8 cellular contexts compared by ENCODE assay signal in the genomic region with DNA sequence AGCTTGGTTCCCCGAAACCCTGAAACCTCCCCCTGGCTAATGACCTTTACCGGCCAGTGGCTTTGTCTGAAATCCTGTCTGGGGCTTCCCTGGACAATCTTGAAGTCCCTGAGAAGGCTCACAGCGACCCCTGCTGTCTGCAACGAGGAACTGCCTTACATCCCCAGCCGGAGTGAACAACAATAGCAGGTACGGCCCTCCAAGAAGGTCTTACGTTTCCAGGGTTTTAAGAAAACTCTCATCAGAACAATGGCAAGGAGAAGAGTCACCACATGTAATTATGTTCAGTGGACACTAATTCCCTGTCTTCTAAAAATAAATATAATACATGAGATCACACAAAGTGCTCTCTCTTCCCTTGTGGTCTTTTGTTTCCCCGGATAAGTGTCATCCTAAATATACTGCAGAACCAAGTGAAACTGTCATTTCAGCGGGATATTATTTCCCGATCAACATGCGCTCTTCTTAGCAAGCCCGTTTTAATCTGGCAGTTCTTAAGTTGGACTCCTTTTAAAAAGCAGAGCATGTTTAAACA. TPM values are rescaled to one million over a fixed set of nuclear protein-coding genes. Genes with fewer than 3 reads are reported as not detected.
A peak's percentile ranks its signal among the peaks of the same experiment; 100 is the strongest.
DNase-seq lines count a peak whose midpoint lies in the region; ATAC-seq and TF ChIP-seq lines count a peak whose summit lies in the region.

No MANE protein-coding gene starts in this region.

- POLR2A ChIA-PET in IMR-90 (lab: Charles Lee; ENCODE audit: unreplicated experiment) (no interaction called here), PC-9 (lab: Charles Lee; ENCODE audit: unreplicated experiment) (no interaction called here)

- no peak overlapping the region for H2BK120ac ChIP-seq in IMR-90 (ENCODE audit: low read depth, low read length)

- H3K18ac ChIP-seq in IMR-90 (ENCODE audit: low read depth, low read length), result no peak overlapping the region

- H3K4me3 ChIP-seq in IMR-90 (ENCODE audit: insufficient read depth, low read depth, low read length), result no peak overlapping the region
- no peak overlapping the region for H3K4me3 ChIP-seq in PC-9
- no peak overlapping the region for H3K4me3 ChIP-seq in foreskin fibroblast (ENCODE audit: low read depth in 1 of 2, low read length in 2 of 2)

- dilution Hi-C loops in IMR-90 (cut with HindIII; ENCODE audit: low sequenced_read_pairs, unreplicated experiment), result no loop called here

- H3K9me3 ChIP-seq in IMR-90 (ENCODE audit: control insufficient read depth, insufficient read depth, low read length) (no peaks in the 10 kb centered on the region), PC-9 (ENCODE audit: insufficient read depth, low read depth) (no peaks in the 10 kb centered on the region)

- no peaks in the 10 kb centered on the region for H3K9me1 ChIP-seq in IMR-90 (ENCODE audit: insufficient read depth, low read length)

- H3K9me2 ChIP-seq in PC-9 (ENCODE audit: insufficient read depth), result no peaks in the 10 kb centered on the region

- H3K9ac ChIP-seq in IMR-90 (ENCODE audit: low read depth, low read length), result no peak overlapping the region

- no peak overlapping the region for H3K4me3 Mint-ChIP-seq in activated T-helper 1 cell treated with anti-CD3 and anti-CD28 coated beads, Interleukin-12 subunit alpha, Interleukin-12 subunit beta, Interleukin-2, Interleukin-4 antibody, amounts not matched to agents 30 ng/mL and 10 ng/mL and 1 ng/mL, durations not matched to agents 14 hours and 24 hours and 36 hours
- no peak overlapping the region for H3K4me3 Mint-ChIP-seq in type B pancreatic cell

- H2AFZ ChIP-seq in IMR-90 (replicated peaks; ENCODE audit: low read length, poor library complexity) (peak overlapping the region; percentile 70), PC-9 (no peak overlapping the region)

- no peak overlapping the region for H2BK15ac ChIP-seq in IMR-90 (ENCODE audit: low read depth, low read length)

- H2AK9ac ChIP-seq in IMR-90 (replicated peaks; ENCODE audit: low read depth, low read length, poor library complexity), result peak overlapping the region; percentile 74

- no peak overlapping the region for H3K23ac ChIP-seq in IMR-90 (ENCODE audit: low read depth, low read length)

- no peak overlapping the region for H3K14ac ChIP-seq in IMR-90 (replicated peaks; ENCODE audit: low read depth, low read length)

- H3K36me3 Mint-ChIP-seq in activated T-helper 1 cell treated with anti-CD3 and anti-CD28 coated beads, Interleukin-12 subunit alpha, Interleukin-12 subunit beta, Interleukin-2, Interleukin-4 antibody, amounts not matched to agents 30 ng/mL and 10 ng/mL and 1 ng/mL, durations not matched to agents 14 hours and 24 hours and 36 hours (ENCODE audit: low read depth), result peaks cover 19% of the 10 kb centered on the region
- H3K36me3 Mint-ChIP-seq in type B pancreatic cell, result peaks cover 4% of the 10 kb centered on the region

- no peaks in the 10 kb centered on the region for H3K79me1 ChIP-seq in IMR-90 (ENCODE audit: low read depth in 1 of 2, low read length in 2 of 2)

- peak; percentile 96 for TF ChIP-seq CTCF in IMR-90 (conservative IDR thresholded peaks at IDR 0.05; ENCODE audit: low read depth, low read length)
- TF ChIP-seq CTCF in PC-9 (conservative IDR thresholded peaks at IDR 0.05), result peak; percentile 94
- peak; percentile 94 for TF ChIP-seq CTCF in foreskin fibroblast (IDR thresholded peaks at IDR 0.05; ENCODE audit: low read depth, low read length)
- TF ChIP-seq CTCF in type B pancreatic cell (conservative IDR thresholded peaks at IDR 0.05), result peak; percentile 96

- H4K91ac ChIP-seq in IMR-90 (ENCODE audit: insufficient read depth, low read depth, low read length), result no peak overlapping the region

- no peak overlapping the region for H2BK20ac ChIP-seq in IMR-90 (ENCODE audit: low read depth, low read length)

- no peaks in the 10 kb centered on the region for H3K27me3 Mint-ChIP-seq in activated T-helper 1 cell treated with anti-CD3 and anti-CD28 coated beads, Interleukin-12 subunit alpha, Interleukin-12 subunit beta, Interleukin-2, Interleukin-4 antibody, amounts not matched to agents 30 ng/mL and 10 ng/mL and 1 ng/mL, durations not matched to agents 14 hours and 24 hours and 36 hours (ENCODE audit: insufficient read depth)
- no peaks in the 10 kb centered on the region for H3K27me3 Mint-ChIP-seq in type B pancreatic cell

- H3K9me3 Mint-ChIP-seq in activated T-helper 1 cell treated with anti-CD3 and anti-CD28 coated beads, Interleukin-12 subunit alpha, Interleukin-12 subunit beta, Interleukin-2, Interleukin-4 antibody, amounts not matched to agents 30 ng/mL and 10 ng/mL and 1 ng/mL, durations not matched to agents 14 hours and 24 hours and 36 hours, result no peaks in the 10 kb centered on the region
- H3K9me3 Mint-ChIP-seq in type B pancreatic cell, result no peaks in the 10 kb centered on the region

- no peak overlapping the region for H3K27ac Mint-ChIP-seq in activated T-helper 1 cell treated with anti-CD3 and anti-CD28 coated beads, Interleukin-12 subunit alpha, Interleukin-12 subunit beta, Interleukin-2, Interleukin-4 antibody, amounts not matched to agents 30 ng/mL and 10 ng/mL and 1 ng/mL, durations not matched to agents 14 hours and 24 hours and 36 hours
- H3K27ac Mint-ChIP-seq in type B pancreatic cell, result no peak overlapping the region

- peak; percentile 95 for TF ChIP-seq RAD21 in IMR-90 (IDR thresholded peaks at IDR 0.05; ENCODE audit: low read length)

- CTCF ChIA-PET in IMR-90 (lab: Yijun Ruan, JAX), result interaction anchor here (0.9 kb wide), 1 partner anchor 451 kb away, joined by 7 read pairs; no protein-coding TSS in a partner anchor
- CTCF ChIA-PET in PC-9 (lab: Charles Lee), result interaction anchor here (0.6 kb wide), 2 partner anchors 132 to 505 kb away, joined by 3 to 7 read pairs; no protein-coding TSS in a partner anchor

- no peak overlapping the region for H2AK5ac ChIP-seq in IMR-90 (ENCODE audit: low read depth, low read length)

- no peak overlapping the region for H4K8ac ChIP-seq in IMR-90 (ENCODE audit: low read depth in 2 of 2, low read length in 2 of 2)

- no peak overlapping the region for H4K5ac ChIP-seq in IMR-90 (ENCODE audit: low read depth, low read length)

- H3K27me3 ChIP-seq in IMR-90 (ENCODE audit: control insufficient read depth, insufficient read depth, low read length), result no peaks in the 10 kb centered on the region
- H3K27me3 ChIP-seq in PC-9 (ENCODE audit: insufficient read depth, low read depth), result no peaks in the 10 kb centered on the region

- no peak overlapping the region for H3K4ac ChIP-seq in IMR-90 (ENCODE audit: low read depth, low read length)

- DNase-seq in ELF-1 (ENCODE audit: low read depth, low spot score), result peak; percentile 90
- DNase-seq in IMR-90, result peak; percentile 70
- peak; percentile 44 to 70 for DNase-seq in PC-9
- DNase-seq in activated T-helper 1 cell treated with anti-CD3 and anti-CD28 coated beads, Interleukin-12 subunit alpha, Interleukin-12 subunit beta, Interleukin-2, Interleukin-4 antibody, amounts not matched to agents 30 ng/mL and 10 ng/mL and 1 ng/mL, durations not matched to agents 14 hours and 24 hours and 36 hours (ENCODE audit: low spot score), result peak; percentile 15
- DNase-seq in foreskin fibroblast, result peak; percentile 53 to 87
- DNase-seq in nucleus accumbens (lab: John Stamatoyannopoulos, UW), result peak in 48 of 56 donors; percentile 4 to 85 (median 53)
- DNase-seq in type B pancreatic cell (ENCODE audit: extremely low spot score, unreplicated experiment), result peak; percentile 80
- no peak for DNase-seq in GDM1 (lab: John Stamatoyannopoulos, UW)

- H3K4me1 Mint-ChIP-seq in activated T-helper 1 cell treated with anti-CD3 and anti-CD28 coated beads, Interleukin-12 subunit alpha, Interleukin-12 subunit beta, Interleukin-2, Interleukin-4 antibody, amounts not matched to agents 30 ng/mL and 10 ng/mL and 1 ng/mL, durations not matched to agents 14 hours and 24 hours and 36 hours (ENCODE audit: low read depth), result no peaks in the 10 kb centered on the region
- peaks cover 9% of the 10 kb centered on the region for H3K4me1 Mint-ChIP-seq in type B pancreatic cell (ENCODE audit: unreplicated experiment)

- no peak overlapping the region for H3K4me2 ChIP-seq in IMR-90 (ENCODE audit: low read depth, low read length)
- H3K4me2 ChIP-seq in PC-9, result no peak overlapping the region

- no peak overlapping the region for H3K56ac ChIP-seq in IMR-90 (ENCODE audit: extremely low read depth, insufficient read depth, low read length)

- BruUV-seq in IMR-90 (replicated peaks; lab: Mats Ljungman, UMichigan) (no TSS peak), PC-9 (replicated peaks; lab: Mats Ljungman, UMichigan) (no TSS peak)

- ATAC-seq in IMR-90 (ENCODE audit: low read depth), result peak; percentile 94

- no peaks in the 10 kb centered on the region; the same call in 1 of the 2 replicates for H4K20me1 ChIP-seq in IMR-90 (ENCODE audit: insufficient read depth, low read length)
- H4K20me1 ChIP-seq in PC-9 (ENCODE audit: insufficient read depth), result 0 out of 2 replicates have a peak, but pooled peaks cover 9% of the 10 kb centered on the region

- no peak overlapping the region for H2BK5ac ChIP-seq in IMR-90 (ENCODE audit: low read depth, low read length, poor library complexity, severe bottlenecking)

- in situ Hi-C loops in IMR-90 (cut with MboI; ENCODE audit: low sequenced_read_pairs), result loop anchor here (5.0 to 10.0 kb wide), 2 partner anchors 451 to 598 kb away; no protein-coding TSS in a partner anchor

- intact Hi-C loops in IMR-90 (cut with micrococcal nuclease), result loop anchor here (1.0 to 5.0 kb wide), 5 partner anchors 266 to 716 kb away; no protein-coding TSS in a partner anchor
- intact Hi-C loops in PC-9 (cut with micrococcal nuclease; ENCODE audit: unreplicated experiment), result loop anchor here (1.0 to 5.0 kb wide), 8 partner anchors 151 to 920 kb away; no protein-coding TSS in a partner anchor
- intact Hi-C loops in activated T-helper 1 cell treated with anti-CD3 and anti-CD28 coated beads, Interleukin-12 subunit alpha, Interleukin-12 subunit beta, Interleukin-2, Interleukin-4 antibody, amounts not matched to agents 30 ng/mL and 10 ng/mL and 1 ng/mL, durations not matched to agents 14 hours and 24 hours and 36 hours (cut with micrococcal nuclease), result loop anchor here (1.0 kb wide), 1 partner anchor 451 kb away; no protein-coding TSS in a partner anchor

- no peaks in the 10 kb centered on the region for H3K4me1 ChIP-seq in IMR-90 (ENCODE audit: control insufficient read depth, insufficient read depth, low read length)
- no peaks in the 10 kb centered on the region for H3K4me1 ChIP-seq in PC-9 (replicated peaks; ENCODE audit: insufficient read depth)

- 57% methylated on average over 4 of the region's 12 CpGs; no CpG with 5 or more reads in 1 of the 2 experiments for WGBS in IMR-90 (ENCODE audit: extremely low coverage in 2 of 2, insufficient read length in 1 of 2), 2 experiments

- H3K79me2 ChIP-seq in PC-9 (ENCODE audit: low read depth), result no peaks in the 10 kb centered on the region

- H3K27ac ChIP-seq in IMR-90 (ENCODE audit: insufficient read depth, low read length) (no peak overlapping the region), PC-9 (no peak overlapping the region)

- H3F3A ChIP-seq in PC-9 (ENCODE audit: insufficient read depth, low read depth), result no peaks in the 10 kb centered on the region

- TF ChIP-seq POLR2A in IMR-90 (IDR thresholded peaks at IDR 0.05; ENCODE audit: low read depth, low read length), result no peak; the same call in 1 of the 2 replicates

- peaks cover 17% of the 10 kb centered on the region for H3K36me3 ChIP-seq in IMR-90 (ENCODE audit: control insufficient read depth, insufficient read depth, low read length)
- H3K36me3 ChIP-seq in PC-9 (ENCODE audit: low read depth), result no peaks in the 10 kb centered on the region

RNA-seq across cellular contexts. Expression of gene RBM19, which starts 53.3 kb away (rescaled TPM):
- total RNA-seq in IMR-90 (2012; rRNA removed) (18.3 and 19.2 TPM in 2 replicates), PC-9 (2021) (23.1 and 23.8 TPM in 2 replicates), type B pancreatic cell (ENCODE audit: low replicate concordance) (32.4 and 37.8 TPM in 2 replicates)
- 18.5 and 18.7 TPM in 2 replicates for polyA plus RNA-seq in IMR-90 (2012; rRNA removed)
- 7.8 and 9.3 TPM in 2 replicates for polyA plus RNA-seq in IMR-90 (2012; cell fraction: cytosol; rRNA removed)
- 57.8 and 59.8 TPM in 2 replicates for polyA plus RNA-seq in IMR-90 (2012; cell fraction: nucleus; rRNA removed; ENCODE audit: low replicate concordance)
- 102 TPM in 2 replicates for total RNA-seq in activated T-helper 1 cell treated with anti-CD3 and anti-CD28 coated beads, Interleukin-12 subunit alpha, Interleukin-12 subunit beta, Interleukin-2, Interleukin-4 antibody, amounts not matched to agents 30 ng/mL and 10 ng/mL and 1 ng/mL, durations not matched to agents 14 hours and 24 hours and 36 hours
